Comparison of ENCODE assay signal across 9 cellular contexts in the genomic region with DNA sequence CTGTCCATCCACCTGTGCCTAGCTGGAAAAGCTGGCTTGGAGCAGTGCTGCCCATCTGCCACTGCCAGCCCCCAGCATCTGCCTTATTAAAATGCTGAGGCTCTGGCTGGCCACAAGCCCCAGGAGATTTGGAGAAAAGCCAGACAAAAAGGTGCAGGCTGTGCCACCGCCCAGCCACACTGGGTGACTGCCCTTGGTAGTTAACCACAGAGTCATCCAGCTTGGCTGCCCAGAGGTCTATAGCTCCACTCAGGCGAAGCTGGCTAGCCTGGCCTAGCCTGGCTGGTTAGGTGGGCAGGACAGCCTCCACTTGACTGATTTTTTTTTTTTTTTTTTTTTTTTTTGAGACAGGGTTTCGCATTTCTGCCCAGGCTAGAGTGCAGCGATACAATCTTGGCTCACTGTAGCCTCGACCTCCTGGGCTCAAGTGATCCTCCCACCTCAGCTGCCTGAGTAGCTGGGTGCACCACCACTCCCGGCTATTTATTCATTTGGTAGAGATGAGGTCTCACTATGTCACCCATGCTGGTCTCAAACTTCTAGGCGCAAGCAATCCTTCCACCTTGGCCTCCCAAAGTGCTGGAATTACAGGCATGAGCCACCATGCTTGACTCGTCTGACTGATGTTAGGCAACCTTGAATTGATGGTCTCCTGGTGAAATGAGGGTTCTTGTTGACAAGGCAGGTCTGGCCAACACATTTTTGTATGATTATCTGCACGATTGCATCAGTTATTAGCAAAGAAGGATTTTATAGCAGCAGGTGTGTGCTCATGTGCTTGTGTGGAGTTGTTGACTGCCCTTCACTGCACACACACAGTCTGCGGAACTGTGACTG.
DNase-seq lines count a peak whose midpoint lies in the region; ATAC-seq and TF ChIP-seq lines count a peak whose summit lies in the region.
"Had no signal": no experiment of that assay in that cellular context is flagged by ENCODE, and none has a peak within 500 bp of the region (broad histone marks: within the 10 kb centered on the region; RNA-seq: fewer than 3 reads in every experiment).

No MANE protein-coding gene starts in this region.

- H3K4me3 Mint-ChIP-seq in activated naive CD4-positive, alpha-beta T cell treated with anti-CD3 and anti-CD28 coated beads for 36 hours, result peak overlapping the region; percentile 47
- no peak overlapping the region for H3K4me3 Mint-ChIP-seq in type B pancreatic cell

- POLR2A ChIA-PET in OCI-LY7 (lab: Charles Lee), result no interaction called here

- no peak for TF ChIP-seq CTCF in OCI-LY7 (conservative IDR thresholded peaks at IDR 0.05; ENCODE audit: low read length)
- TF ChIP-seq CTCF in heart right ventricle (IDR thresholded peaks at IDR 0.05), result no peak
- TF ChIP-seq CTCF in type B pancreatic cell (conservative IDR thresholded peaks at IDR 0.05), result no peak

- no peaks in the 10 kb centered on the region; the same call in 1 of the 2 replicates for H4K20me1 ChIP-seq in OCI-LY7 (ENCODE audit: insufficient read depth, low read length)

- H3K27me3 ChIP-seq in heart right ventricle, result no peaks in the 10 kb centered on the region

- peak overlapping the region; percentile 7 for H3K27ac ChIP-seq in OCI-LY7 (ENCODE audit: low read depth, low read length, poor library complexity, severe bottlenecking)
- peak overlapping the region in 7 of 10 donors; percentile 15 to 92 (median 30) for H3K27ac ChIP-seq in heart right ventricle

- H3K36me3 ChIP-seq in OCI-LY7 (ENCODE audit: insufficient read depth, low read length), result no peaks in the 10 kb centered on the region
- no peaks in the 10 kb centered on the region for H3K36me3 ChIP-seq in heart right ventricle

- H3K4me1 Mint-ChIP-seq in activated naive CD4-positive, alpha-beta T cell treated with anti-CD3 and anti-CD28 coated beads for 36 hours (ENCODE audit: low read depth), result peaks cover 90% of the 10 kb centered on the region
- H3K4me1 Mint-ChIP-seq in type B pancreatic cell (ENCODE audit: unreplicated experiment), result peaks cover 51% of the 10 kb centered on the region

- no TSS peak for BruUV-seq in OCI-LY7 (replicated peaks; lab: Mats Ljungman, UMichigan)

- no peaks in the 10 kb centered on the region for H3K27me3 Mint-ChIP-seq in activated naive CD4-positive, alpha-beta T cell treated with anti-CD3 and anti-CD28 coated beads for 36 hours (ENCODE audit: low read depth)
- peaks cover under 1% of the 10 kb centered on the region for H3K27me3 Mint-ChIP-seq in type B pancreatic cell

- H3K9me2 ChIP-seq in OCI-LY7 (ENCODE audit: insufficient read depth, low read length), result no peaks in the 10 kb centered on the region

- H3K4me1 ChIP-seq in OCI-LY7 (ENCODE audit: insufficient read depth, low read length, poor library complexity, severe bottlenecking) (peaks cover 56% of the 10 kb centered on the region), heart right ventricle (peaks cover 0 to 73% (median 22%) of the 10 kb centered on the region in 9 donors)

- peak overlapping the region; percentile 58 for H3K4me2 ChIP-seq in OCI-LY7 (ENCODE audit: low read length)

- H3K4me3 ChIP-seq in OCI-LY7 (ENCODE audit: low read depth, low read length, poor library complexity, severe bottlenecking) (no peak overlapping the region), heart right ventricle (no peak overlapping the region)

- no peaks in the 10 kb centered on the region for H3K9me3 Mint-ChIP-seq in activated naive CD4-positive, alpha-beta T cell treated with anti-CD3 and anti-CD28 coated beads for 36 hours
- H3K9me3 Mint-ChIP-seq in type B pancreatic cell, result no peaks in the 10 kb centered on the region

- 83 to 85% methylated on average over 10 of the region's 10 CpGs for WGBS in heart right ventricle, 2 donors

- intact Hi-C loops in activated naive CD4-positive, alpha-beta T cell treated with anti-CD3 and anti-CD28 coated beads for 36 hours (cut with micrococcal nuclease), result loop anchor here (1.0 to 2.0 kb wide), 3 partner anchors 8 to 176 kb away; no protein-coding TSS in a partner anchor
- intact Hi-C loops in OCI-LY7 (cut with micrococcal nuclease; ENCODE audit: unreplicated experiment), result no loop called here
- intact Hi-C loops in heart right ventricle (cut with DNase I), result no loop called here

- ATAC-seq in heart right ventricle (peak in 5 of 8 donors; percentile 18 to 65 (median 43)), HG03439 (IDR thresholded peaks at IDR 0.05; ENCODE audit: unreplicated experiment) (no peak), HG03039 (IDR thresholded peaks at IDR 0.05; ENCODE audit: unreplicated experiment) (no peak)

- H3K9me3 ChIP-seq in OCI-LY7 (ENCODE audit: low read length) (no peaks in the 10 kb centered on the region), heart right ventricle (no peaks in the 10 kb centered on the region)

- no peak for DNase-seq in activated naive CD4-positive, alpha-beta T cell treated with anti-CD3 and anti-CD28 coated beads for 36 hours
- no peak for DNase-seq in activated naive CD4-positive, alpha-beta T cell (lab: John Stamatoyannopoulos, UW)
- DNase-seq in OCI-LY7 (ENCODE audit: low spot score) (no peak), heart right ventricle (no peak), type B pancreatic cell (ENCODE audit: extremely low spot score, unreplicated experiment) (no peak), anterior cingulate cortex (lab: John Stamatoyannopoulos, UW) (no peak)
- DNase-seq: head of caudate nucleus had no signal

- no peak overlapping the region for H2AFZ ChIP-seq in OCI-LY7 (ENCODE audit: low read length)

- no peaks in the 10 kb centered on the region for H3K36me3 Mint-ChIP-seq in activated naive CD4-positive, alpha-beta T cell treated with anti-CD3 and anti-CD28 coated beads for 36 hours (ENCODE audit: low read depth)
- H3K36me3 Mint-ChIP-seq in type B pancreatic cell, result peaks cover 3% of the 10 kb centered on the region

- CTCF ChIA-PET in activated naive CD4-positive, alpha-beta T cell treated with anti-CD3 and anti-CD28 coated beads for 36 hours (lab: Charles Lee), result interaction anchor here (1.1 to 1.5 kb wide), 3 partner anchors 11 to 184 kb away, joined by 4 read pairs; no protein-coding TSS in a partner anchor
- CTCF ChIA-PET in OCI-LY7 (lab: Charles Lee; ENCODE audit: unreplicated experiment), result interaction anchor here (0.7 to 1.5 kb wide), 2 partner anchors 14 to 40 kb away, joined by 3 to 11 read pairs; no protein-coding TSS in a partner anchor

- peak overlapping the region; percentile 96 for H3K27ac Mint-ChIP-seq in activated naive CD4-positive, alpha-beta T cell treated with anti-CD3 and anti-CD28 coated beads for 36 hours
- H3K27ac Mint-ChIP-seq in type B pancreatic cell, result peak overlapping the region; percentile 48

- no peaks in the 10 kb centered on the region for H3K79me2 ChIP-seq in OCI-LY7 (ENCODE audit: insufficient read depth, low read depth, low read length)

Comparison
In these comparisons a context has a peak if more than half of its experiments do, and no peak if none do; other contexts are left out.
1. ATAC-seq: peak in heart right ventricle (5 of 8); none in HG03439 (single experiment) and HG03039 (single experiment).